Comparison of ENCODE assay signal across 14 cellular contexts in genomic region chr15:74630284-74631086, GRCh38. TPM values are rescaled to one million over a fixed set of nuclear protein-coding genes. Genes with fewer than 3 reads are reported as not detected.
A peak's percentile ranks its signal among the peaks of the same experiment; 100 is the strongest.
DNase-seq lines count a peak whose midpoint lies in the region; ATAC-seq and TF ChIP-seq lines count a peak whose summit lies in the region.
"Had no signal": no experiment of that assay in that cellular context is flagged by ENCODE, and none has a peak within 500 bp of the region (broad histone marks: within the 10 kb centered on the region; RNA-seq: fewer than 3 reads in every experiment).

No MANE protein-coding gene starts in this region.

- no peak for DNase-seq in HFF-Myc (ENCODE audit: extremely low read depth, low read depth)
- no peak for DNase-seq in activated CD8-positive, alpha-beta T cell treated with anti-CD3 and anti-CD28 coated beads for 36 hours
- no peak for DNase-seq in G401 (ENCODE audit: low spot score)
- DNase-seq: activated CD4-positive, alpha-beta T cell treated with anti-CD3 and anti-CD28 coated beads for 48 hours; amniotic stem cell; hypothalamus; NCI-H1092 treated with DMSO at 0.1 percent for 48 hours; NCI-H748 treated with DMSO at 0.1 percent for 48 hours; stimulated activated CD4-positive, alpha-beta T cell treated with anti-CD3 and anti-CD28 coated beads, Interleukin-2, amount 100 ng/mL, for 24 hours had no signal

- peak overlapping the region; percentile 60 for H3K27ac Mint-ChIP-seq in activated CD8-positive, alpha-beta T cell treated with anti-CD3 and anti-CD28 coated beads for 36 hours

- H3K36me3 Mint-ChIP-seq in activated CD8-positive, alpha-beta T cell treated with anti-CD3 and anti-CD28 coated beads for 36 hours (ENCODE audit: low read depth), result peaks cover 44% of the 10 kb centered on the region

- H3K27ac ChIP-seq in BLaER1 treated with 17β-estradiol and CSF1 and Interleukin-3, amounts not matched to agents 10 nM and 100 nM, result peak overlapping the region in 10 of 11 experiments; percentile 1 to 61 (median 46); a peak in 14 of 22 replicates
- H3K27ac ChIP-seq in mesodermal cell (ENCODE audit: low read depth, low read length, severe bottlenecking), result peak overlapping the region; percentile 2

- peak overlapping the region; percentile 45 to 84 (median 68) for H3K4me2 ChIP-seq in BLaER1 treated with 17β-estradiol and CSF1 and Interleukin-3, amounts not matched to agents 10 nM and 100 nM

- H3K9me3 Mint-ChIP-seq in activated CD8-positive, alpha-beta T cell treated with anti-CD3 and anti-CD28 coated beads for 36 hours, result no peaks in the 10 kb centered on the region

- H3K27me3 ChIP-seq in BLaER1 treated with 17β-estradiol and CSF1 and Interleukin-3, amounts not matched to agents 10 nM and 100 nM, result no peaks in the 10 kb centered on the region

- H3K4me1 ChIP-seq in BLaER1 treated with 17β-estradiol and CSF1 and Interleukin-3, amounts not matched to agents 10 nM and 100 nM, result peaks cover 33 to 59% (median 48%) of the 10 kb centered on the region in 10 experiments
- H3K4me1 ChIP-seq in mesodermal cell (ENCODE audit: control insufficient read depth, insufficient read depth, low read length, poor library complexity, severe bottlenecking), result no peaks in the 10 kb centered on the region

- H3K4me3 ChIP-seq in BLaER1 treated with 17β-estradiol and CSF1 and Interleukin-3, amounts not matched to agents 10 nM and 100 nM, result no peak overlapping the region
- H3K4me3 ChIP-seq in HFF-Myc (replicated peaks; ENCODE audit: low read depth, low read length), result no peak overlapping the region
- H3K4me3 ChIP-seq in mesodermal cell (ENCODE audit: extremely low read depth, insufficient read depth, low read length, poor library complexity, severe bottlenecking), result no peak overlapping the region
- H3K4me3 ChIP-seq: lung had no signal

- TF ChIP-seq CTCF in HFF-Myc (IDR thresholded peaks at IDR 0.05; ENCODE audit: low read depth, low read length, missing control alignments), result peak; percentile 25
- no peak for TF ChIP-seq CTCF in activated CD8-positive, alpha-beta T cell treated with anti-CD3 and anti-CD28 coated beads for 36 hours (IDR thresholded peaks at IDR 0.05)

- H3K4me3 Mint-ChIP-seq in activated CD8-positive, alpha-beta T cell treated with anti-CD3 and anti-CD28 coated beads for 36 hours, result no peak overlapping the region

- peaks cover 89 to 100% (median 98%) of the 10 kb centered on the region in 11 experiments for H3K36me3 ChIP-seq in BLaER1 treated with 17β-estradiol and CSF1 and Interleukin-3, amounts not matched to agents 10 nM and 100 nM
- peaks cover 93% of the 10 kb centered on the region for H3K36me3 ChIP-seq in mesodermal cell (ENCODE audit: control insufficient read depth, insufficient read depth, low read length)

- in situ Hi-C loops in G401 (cut with HindIII; ENCODE audit: low sequenced_read_pairs), result loop anchor here (5.0 kb wide), 1 partner anchor 137 kb away; no protein-coding TSS in a partner anchor

- 89 to 96% methylated on average over 5 to 6 of the region's 6 CpGs for WGBS in mesodermal cell (ENCODE audit: insufficient coverage in 2 of 2), 2 experiments

- no peaks in the 10 kb centered on the region for H3K9me3 ChIP-seq in BLaER1 treated with 17β-estradiol and CSF1 and Interleukin-3, amounts not matched to agents 10 nM and 100 nM (replicated peaks in 1 of 11)
- H3K9me3 ChIP-seq in mesodermal cell (ENCODE audit: control insufficient read depth, low read length), result no peaks in the 10 kb centered on the region

- intact Hi-C loops in activated CD8-positive, alpha-beta T cell treated with anti-CD3 and anti-CD28 coated beads for 36 hours (cut with micrococcal nuclease), result loop anchor here (5.0 kb wide), 1 partner anchor 258 kb away; no protein-coding TSS in a partner anchor

- CTCF ChIA-PET in activated CD8-positive, alpha-beta T cell treated with anti-CD3 and anti-CD28 coated beads for 36 hours (lab: Charles Lee), result interaction anchor here (1.1 to 14.7 kb wide), 16 partner anchors 10 to 271 kb away, joined by 3 to 576 read pairs (median 8); partner anchors contain the start of genes CLK3 and CYP1A1

- peaks cover 91 to 100% (median 99%) of the 10 kb centered on the region in 11 experiments for H4K20me1 ChIP-seq in BLaER1 treated with 17β-estradiol and CSF1 and Interleukin-3, amounts not matched to agents 10 nM and 100 nM

- no peak for ATAC-seq in activated CD8-positive, alpha-beta T cell treated with anti-CD3 and anti-CD28 coated beads for 36 hours
- ATAC-seq in HG02623 (IDR thresholded peaks at IDR 0.05; ENCODE audit: unreplicated experiment) (no peak), HG03442 (IDR thresholded peaks at IDR 0.05; ENCODE audit: unreplicated experiment) (no peak)

- POLR2A ChIA-PET in activated CD8-positive, alpha-beta T cell treated with anti-CD3 and anti-CD28 coated beads for 36 hours (lab: Charles Lee), result interaction anchor here (1.2 to 2.0 kb wide), 5 partner anchors 11 to 255 kb away, joined by 3 to 5 read pairs (median 4); partner anchors contain the start of gene CLK3

- peak overlapping the region; percentile 20 to 77 (median 58); a peak in 21 of 22 replicates for H3K9ac ChIP-seq in BLaER1 treated with 17β-estradiol and CSF1 and Interleukin-3, amounts not matched to agents 10 nM and 100 nM

- H3K27me3 Mint-ChIP-seq in activated CD8-positive, alpha-beta T cell treated with anti-CD3 and anti-CD28 coated beads for 36 hours, result no peaks in the 10 kb centered on the region

- H3K4me1 Mint-ChIP-seq in activated CD8-positive, alpha-beta T cell treated with anti-CD3 and anti-CD28 coated beads for 36 hours (ENCODE audit: low read depth), result peaks cover 25% of the 10 kb centered on the region

RNA-seq across cellular contexts. Expression of gene CLK3, which starts 14.8 kb away (rescaled TPM):
- 100 to 1,000 TPM; 159 to 168 TPM for total RNA-seq in activated CD8-positive, alpha-beta T cell treated with anti-CD3 and anti-CD28 coated beads for 36 hours
- 80.6 TPM for polyA plus RNA-seq in mesodermal cell (2013, experiment 1 of 2)
- 65.9 TPM for polyA plus RNA-seq in mesodermal cell (2013, experiment 2 of 2)
- 18.6 and 32.8 TPM in 2 replicates for total RNA-seq in G401 (2014; rRNA removed; shearing (Covaris generic))
